31 cellular contexts compared by ENCODE assay signal in the genomic region with DNA sequence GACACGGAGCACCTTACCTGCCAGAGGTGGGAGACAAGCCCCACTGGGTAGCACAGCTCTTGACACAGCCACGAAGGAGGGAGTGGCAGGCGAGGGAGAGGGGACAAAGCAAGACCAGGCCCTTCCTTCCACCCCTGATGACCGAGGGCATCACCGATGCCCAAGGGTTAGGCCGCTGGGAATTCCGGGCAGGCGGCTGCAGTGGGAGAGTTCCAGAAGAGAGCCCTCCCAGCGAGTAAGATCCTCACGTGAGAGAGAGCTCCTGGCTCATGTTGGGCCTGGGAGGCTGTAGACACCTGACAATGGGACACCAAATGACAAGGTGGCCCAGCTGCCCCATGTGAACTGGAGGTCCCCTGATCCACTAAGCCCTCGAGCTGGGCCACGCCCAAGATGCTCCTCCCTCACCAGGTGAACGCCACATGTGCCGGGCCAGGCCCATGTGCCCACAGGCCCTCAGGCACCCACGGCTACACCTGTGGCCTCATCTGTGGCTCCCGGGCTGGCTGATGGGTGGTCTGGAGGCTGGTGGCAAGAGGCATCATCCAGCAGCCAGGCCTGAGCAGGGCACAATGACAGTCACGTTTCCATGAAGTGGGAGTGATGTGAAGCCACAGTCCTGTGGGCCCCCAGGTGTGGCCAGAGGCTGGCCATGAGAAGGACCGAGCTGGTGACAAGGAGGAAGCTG. TPM values are rescaled to one million over a fixed set of nuclear protein-coding genes. Genes with fewer than 3 reads are reported as not detected.
DNase-seq lines count a peak whose midpoint lies in the region; ATAC-seq and TF ChIP-seq lines count a peak whose summit lies in the region.
"Had no signal": no experiment of that assay in that cellular context is flagged by ENCODE, and none has a peak within 500 bp of the region (broad histone marks: within the 10 kb centered on the region; RNA-seq: fewer than 3 reads in every experiment).

No MANE protein-coding gene starts in this region.

- peak in 2 of 3 donors; percentile 10 to 43 for DNase-seq in right cardiac atrium
- no peak for DNase-seq in left ventricle myocardium inferior
- DNase-seq in dorsolateral prefrontal cortex, result peak in 7 of 10 donors; percentile 2 to 34 (median 24)
- DNase-seq in osteoblast (ENCODE audit: insufficient read length, low spot score, missing footprints), result peak; percentile 71
- DNase-seq in NCI-H1436 (lab: John Stamatoyannopoulos, UW), result no peak
- DNase-seq in coronary artery (ENCODE audit: low spot score), result no peak
- DNase-seq in stimulated activated CD4-positive, alpha-beta T cell treated with anti-CD3 and anti-CD28 coated beads, Interleukin-2, amount 100 ng/mL, for 48 hours, result no peak
- DNase-seq: activated CD4-positive, alpha-beta memory T cell treated with anti-CD3 and anti-CD28 coated beads for 36 hours; activated CD4-positive, CD25-positive, alpha-beta regulatory T cell; cortex of kidney; DMS153; effector memory CD8-positive, alpha-beta T cell; KBM-7; lower lobe of right lung; naive thymus-derived CD4-positive, alpha-beta T cell; NCI-H1092 treated with DMSO at 0.1 percent for 48 hours; NCI-H187; NCI-H82; occipital lobe; stimulated activated CD4-positive, alpha-beta T cell treated with anti-CD3 and anti-CD28 coated beads, Interleukin-2, amount 100 ng/mL, for 24 hours; stimulated activated CD8-positive, alpha-beta memory T cell treated with anti-CD3 and anti-CD28 coated beads, Interleukin-4, amount 100 ng/mL, for 48 hours; testis had no signal

- no peak for TF ChIP-seq CTCF in left ventricle myocardium inferior (IDR thresholded peaks at IDR 0.05; ENCODE audit: borderline replicate concordance)
- no peak for TF ChIP-seq CTCF in dorsolateral prefrontal cortex (IDR thresholded peaks at IDR 0.05 in 54 of 56, conservative IDR thresholded peaks at IDR 0.05 in 2 of 56; ENCODE audit: low read depth in 1 of 56, partially characterized antibody in 56 of 56)
- TF ChIP-seq CTCF in osteoblast (IDR thresholded peaks at IDR 0.05; ENCODE audit: extremely low read depth, low read depth, low read length), result no peak
- no peak for TF ChIP-seq CTCF in coronary artery (IDR thresholded peaks at IDR 0.05)

- H3K4me3 ChIP-seq in right cardiac atrium (ENCODE audit: low read length) (no peak overlapping the region), left ventricle myocardium inferior (no peak overlapping the region), dorsolateral prefrontal cortex (no peak overlapping the region), osteoblast (ENCODE audit: insufficient read depth, low read length) (no peak overlapping the region), coronary artery (no peak overlapping the region)
- H3K4me3 ChIP-seq: BLaER1, lower lobe of right lung, SK-N-MC, smooth muscle cell, testis had no signal

- H3K9me3 ChIP-seq in right cardiac atrium (ENCODE audit: control insufficient read depth, low read length), result no peaks in the 10 kb centered on the region
- H3K9me3 ChIP-seq in left ventricle myocardium inferior (replicated peaks), result no peaks in the 10 kb centered on the region
- no peaks in the 10 kb centered on the region for H3K9me3 ChIP-seq in osteoblast (ENCODE audit: low read depth, low read length)
- H3K9me3 ChIP-seq: BLaER1, lower lobe of right lung, testis had no signal

- H3K4me2 ChIP-seq in osteoblast (ENCODE audit: insufficient read depth, low read length), result no peak overlapping the region
- H3K4me2 ChIP-seq: BLaER1, smooth muscle cell had no signal

- no peaks in the 10 kb centered on the region for H3K79me2 ChIP-seq in osteoblast (ENCODE audit: insufficient read depth, low read length)

- no peaks in the 10 kb centered on the region for H3K4me1 ChIP-seq in right cardiac atrium (ENCODE audit: control insufficient read depth, insufficient read depth, low read length)
- H3K4me1 ChIP-seq in left ventricle myocardium inferior, result peaks cover 7% of the 10 kb centered on the region
- H3K4me1 ChIP-seq in osteoblast (ENCODE audit: insufficient read depth, low read length), result no peaks in the 10 kb centered on the region
- H3K4me1 ChIP-seq: lower lobe of right lung, testis had no signal

- intact Hi-C loops in right cardiac atrium (cut with DNase I) (no loop called here), left ventricle myocardium inferior (cut with micrococcal nuclease) (no loop called here), dorsolateral prefrontal cortex (cut with DNase I) (no loop called here)

- 90% methylated on average over 18 of the region's 18 CpGs for WGBS in right cardiac atrium

- no peak for ATAC-seq in right cardiac atrium
- ATAC-seq: effector memory CD8-positive, alpha-beta T cell; lower lobe of right lung; naive thymus-derived CD4-positive, alpha-beta T cell had no signal

- H3K36me3 ChIP-seq in left ventricle myocardium inferior (no peaks in the 10 kb centered on the region), osteoblast (ENCODE audit: insufficient read depth, low read length) (no peaks in the 10 kb centered on the region)
- H3K36me3 ChIP-seq: BLaER1, lower lobe of right lung had no signal

- no peak overlapping the region for H3K27ac ChIP-seq in right cardiac atrium (ENCODE audit: low read length)
- H3K27ac ChIP-seq in left ventricle myocardium inferior (replicated peaks), result no peak overlapping the region
- no peak overlapping the region for H3K27ac ChIP-seq in dorsolateral prefrontal cortex
- no peak overlapping the region for H3K27ac ChIP-seq in osteoblast (ENCODE audit: low read depth, low read length)
- H3K27ac ChIP-seq in coronary artery, result no peak overlapping the region
- H3K27ac ChIP-seq: BLaER1, lower lobe of right lung, RWPE1, SK-N-MC, testis had no signal

- H3K27me3 ChIP-seq in right cardiac atrium (ENCODE audit: control insufficient read depth, insufficient read depth), result no peaks in the 10 kb centered on the region
- peaks cover 94% of the 10 kb centered on the region for H3K27me3 ChIP-seq in left ventricle myocardium inferior (ENCODE audit: low read depth)
- H3K27me3 ChIP-seq in dorsolateral prefrontal cortex, result peaks cover 0 to 17% (median 0%) of the 10 kb centered on the region in 45 donors
- H3K27me3 ChIP-seq in osteoblast (ENCODE audit: insufficient read depth, low read length), result no peaks in the 10 kb centered on the region
- H3K27me3 ChIP-seq: BLaER1, testis had no signal

- no peak overlapping the region for H2AFZ ChIP-seq in osteoblast (ENCODE audit: low read length)

- no peaks in the 10 kb centered on the region for H4K20me1 ChIP-seq in osteoblast (ENCODE audit: insufficient read depth, low read length)
- H4K20me1 ChIP-seq: BLaER1 had no signal

RNA-seq across cellular contexts. Expression of gene C14orf180, which starts 32.1 kb away (rescaled TPM):
- total RNA-seq in right cardiac atrium (100 to 1,000 TPM in 3 of 4 donors, 10 to 100 TPM in 1; 56.5 to 117 (median 104) TPM), left ventricle myocardium inferior (44.1 TPM), dorsolateral prefrontal cortex (under 1 TPM in 4 of 120 experiments, not detected in 116; 0.24 to 0.41 (median 0.36) TPM), osteoblast (not detected in 2 replicates)
- polyA plus RNA-seq in right cardiac atrium, result 153 TPM
- total RNA-seq: activated CD4-positive, alpha-beta memory T cell treated with anti-CD3 and anti-CD28 coated beads for 36 hours; epithelial cell of proximal tubule; MCF 10A; naive thymus-derived CD4-positive, alpha-beta T cell; NCI-H460; occipital lobe had no signal
- polyA plus RNA-seq: keratinocyte; naive thymus-derived CD4-positive, alpha-beta T cell had no signal

RNA-seq across cellular contexts. Expression of gene TMEM179, which starts 57.1 kb away (rescaled TPM):
- 1 to 10 TPM in 2 of 4 donors, under 1 TPM in 2; 0.57 to 2.2 (median 0.94) TPM for total RNA-seq in right cardiac atrium
- 1.4 TPM for polyA plus RNA-seq in right cardiac atrium
- total RNA-seq in left ventricle myocardium inferior, result 0.49 TPM
- total RNA-seq in dorsolateral prefrontal cortex, result 100 to 1,000 TPM in 32 of 120 experiments, 10 to 100 TPM in 88; 45.0 to 133 (median 88.7) TPM
- not detected in 2 replicates for total RNA-seq in osteoblast
- total RNA-seq: activated CD4-positive, alpha-beta memory T cell treated with anti-CD3 and anti-CD28 coated beads for 36 hours; aorta; epithelial cell of proximal tubule; lower lobe of right lung; MCF 10A had no signal
- polyA plus RNA-seq: aorta; keratinocyte; naive thymus-derived CD4-positive, alpha-beta T cell had no signal

Comparison
In these comparisons a context has a peak if more than half of its experiments do, and no peak if none do; other contexts are left out.
1. DNase-seq: peak in right cardiac atrium (2 of 3), dorsolateral prefrontal cortex (7 of 10) and osteoblast (single experiment); none in left ventricle myocardium inferior (single experiment), NCI-H1436 (single experiment), coronary artery (single experiment) and stimulated activated CD4-positive, alpha-beta T cell treated with anti-CD3 and anti-CD28 coated beads, Interleukin-2, amount 100 ng/mL, for 48 hours (0 of 2).
2. RNA of gene C14orf180, which starts 32.1 kb away (total RNA-seq): 56.5 to 117 TPM in right cardiac atrium and 44.1 TPM in left ventricle myocardium inferior (single experiment); 0.24 to 0.41 TPM in dorsolateral prefrontal cortex and not detected in osteoblast; every median in the first group is over 10 times any median in the second.
3. RNA of gene TMEM179, which starts 57.1 kb away (total RNA-seq): 45.0 to 133 TPM in dorsolateral prefrontal cortex; 0.57 to 2.2 TPM in right cardiac atrium, 0.49 TPM in left ventricle myocardium inferior (single experiment) and not detected in osteoblast; every median in the first group is over 10 times any median in the second.